ENCODE assay signal across 9 cellular contexts in genomic region chr19:13244920-13245319, GRCh38.
"Had no signal": no experiment of that assay in that cellular context is flagged by ENCODE, and none has a peak within 500 bp of the region (broad histone marks: within the 10 kb centered on the region; RNA-seq: fewer than 3 reads in every experiment).

No MANE protein-coding gene starts in this region.

- H3K9me3 Mint-ChIP-seq: IgD-negative memory B cell had no signal

- H3K4me2 ChIP-seq: GM23338 had no signal

- H3K4me3 Mint-ChIP-seq: GM23338, IgD-negative memory B cell had no signal

- FAIRE-seq: H1, H54, HepG2 had no signal

- H3K9me3 ChIP-seq: HAP-1 had no signal

- H3K36me3 Mint-ChIP-seq: IgD-negative memory B cell had no signal

- ATAC-seq: GM23338, HCT116, HepG2 had no signal

- H3K4me3 ChIP-seq: GM23338, HAP-1 had no signal

- H3K27ac ChIP-seq: HL-60 had no signal

- H3K27ac Mint-ChIP-seq: GM23338 had no signal

- DNase-seq: KG1 had no signal

- H2AFZ ChIP-seq: GM23338 had no signal

- H3K36me3 ChIP-seq: HAP-1 had no signal

- H3K4me1 ChIP-seq: HAP-1 had no signal
